10 cellular contexts compared by ENCODE assay signal in genomic region chr7:82507976-82508677, GRCh38.
DNase-seq lines count a peak whose midpoint lies in the region; ATAC-seq, FAIRE-seq and TF ChIP-seq lines count a peak whose summit lies in the region.
"Had no signal": no experiment of that assay in that cellular context is flagged by ENCODE, and none has a peak within 500 bp of the region (broad histone marks: within the 10 kb centered on the region; RNA-seq: fewer than 3 reads in every experiment).

No MANE protein-coding gene starts in this region.

- H3K4me3 ChIP-seq in HUES48 (ENCODE audit: low read depth, low read length) = peak overlapping the region; percentile 48; the same call in 1 of the 2 replicates
- H3K4me3 ChIP-seq in hepatocyte = no peak overlapping the region

- no peaks in the 10 kb centered on the region for H4K20me1 ChIP-seq in hepatocyte (ENCODE audit: insufficient read depth, poor library complexity, severe bottlenecking)

- H3K4me1 ChIP-seq in HUES48 (ENCODE audit: control insufficient read depth, insufficient read depth, low read length) = peaks cover 8% of the 10 kb centered on the region
- H3K4me1 ChIP-seq in hepatocyte (ENCODE audit: insufficient read depth) = no peaks in the 10 kb centered on the region

- 94% methylated on average over 25 of the region's 25 CpGs for WGBS in hepatocyte (ENCODE audit: low lambda C conversion rate, missing lambda C conversion rate)

- peak; percentile 77 for DNase-seq in NCI-H510A (lab: John Stamatoyannopoulos, UW)
- peak; percentile 5 for DNase-seq in hepatocyte (ENCODE audit: low spot score)
- DNase-seq in sciatic nerve (ENCODE audit: low spot score) = no peak
- DNase-seq in D341Med (ENCODE audit: low spot score) = no peak
- no peak for DNase-seq in GM19239 (ENCODE audit: insufficient read length, low spot score)
- DNase-seq: GOT3, Karpas-422 had no signal

- H3K4me2 ChIP-seq in hepatocyte = no peak overlapping the region

- H3K27me3 ChIP-seq in HUES48 (ENCODE audit: control insufficient read depth, insufficient read depth, low read length) = no peaks in the 10 kb centered on the region
- H3K27me3 ChIP-seq in hepatocyte = no peaks in the 10 kb centered on the region

- no peak overlapping the region for H3K9ac ChIP-seq in HUES48 (ENCODE audit: low read depth, low read length)

- no peak overlapping the region for H2AFZ ChIP-seq in hepatocyte

- H3K27ac ChIP-seq in HUES48 (ENCODE audit: low read depth, low read length) (no peak overlapping the region), hepatocyte (no peak overlapping the region)
- H3K27ac ChIP-seq: epithelial cell of prostate had no signal

- no peak for TF ChIP-seq CTCF in hepatocyte (IDR thresholded peaks at IDR 0.05; ENCODE audit: poor library complexity)

- H3K36me3 ChIP-seq in HUES48 (ENCODE audit: control insufficient read depth, insufficient read depth, low read length) = no peaks in the 10 kb centered on the region
- H3K36me3 ChIP-seq in hepatocyte (replicated peaks; ENCODE audit: insufficient read depth, low read depth) = no peaks in the 10 kb centered on the region

- intact Hi-C loops in sciatic nerve (cut with DNase I) = no loop called here

- no peak for FAIRE-seq in GM19239 (lab: Jason Lieb, UNC)

- H3K9me2 ChIP-seq in hepatocyte (replicated peaks; ENCODE audit: insufficient read depth) = no peaks in the 10 kb centered on the region

- H3K79me2 ChIP-seq in hepatocyte = no peaks in the 10 kb centered on the region

- H3K9me3 ChIP-seq in HUES48 (ENCODE audit: control insufficient read depth, insufficient read depth, low read length) (no peaks in the 10 kb centered on the region), hepatocyte (ENCODE audit: low read depth) (no peaks in the 10 kb centered on the region)

- peak; percentile 30 for ATAC-seq in sciatic nerve
- ATAC-seq in GM18511 (IDR thresholded peaks at IDR 0.05; ENCODE audit: unreplicated experiment) = no peak

Comparison
In these comparisons a context has a peak if more than half of its experiments do, and no peak if none do; other contexts are left out.
1. DNase-seq: peak in NCI-H510A (single experiment) and hepatocyte (single experiment); none in sciatic nerve (single experiment), D341Med (single experiment) and GM19239 (single experiment).